1 cellular context compared by ENCODE assay signal in the genomic region with DNA sequence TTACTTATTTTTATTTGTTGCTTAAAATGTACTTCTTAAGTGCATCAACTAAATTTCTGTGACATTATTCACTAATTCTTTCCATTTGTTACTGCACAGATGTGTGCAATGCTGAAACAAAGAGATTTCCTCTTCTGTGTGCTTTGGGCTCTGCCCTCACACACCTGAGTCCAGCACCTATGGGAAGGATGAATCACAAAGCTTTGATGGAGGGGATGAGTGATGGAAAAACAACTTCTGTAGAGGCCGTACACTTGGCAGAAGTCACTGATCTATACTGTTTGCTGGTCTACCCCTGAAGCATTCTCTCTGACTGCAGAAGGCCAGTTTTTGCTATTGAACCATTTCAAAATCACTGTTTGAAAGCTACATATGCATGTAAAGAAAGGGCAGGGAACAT.
TF ChIP-seq lines count a peak whose summit lies in the region.

No MANE protein-coding gene starts in this region.

TF ChIP-seq in H1, 55 proteins besides CTCF, POLR2A, EP300 and RAD21:
- TF ChIP-seq KDM4A (IDR thresholded peaks at IDR 0.05; ENCODE audit: low read depth, low read length, severe bottlenecking) (no peak), TCF12 (IDR thresholded peaks at IDR 0.05; ENCODE audit: low read depth, low read length) (no peak), CTBP2 (IDR thresholded peaks at IDR 0.05; ENCODE audit: borderline replicate concordance, insufficient read depth, insufficient read length, low read length) (no peak), FOSL1 (IDR thresholded peaks at IDR 0.05; ENCODE audit: insufficient read depth, low read depth, low read length) (no peak), RXRA (IDR thresholded peaks at IDR 0.05; ENCODE audit: insufficient read depth, low read depth, low read length) (no peak), SP2 (IDR thresholded peaks at IDR 0.05; ENCODE audit: low read length) (no peak), ASH2L (IDR thresholded peaks at IDR 0.05; ENCODE audit: low read length) (no peak), SIN3A (conservative IDR thresholded peaks at IDR 0.05 in 1 of 2, IDR thresholded peaks at IDR 0.05 in 1 of 2; ENCODE audit: low read depth in 1 of 2, low read length in 2 of 2) (no peak), RNF2 (IDR thresholded peaks at IDR 0.05; ENCODE audit: borderline replicate concordance, low read depth, low read length, missing control alignments, poor library complexity, severe bottlenecking) (no peak), SRF (IDR thresholded peaks at IDR 0.05; ENCODE audit: low read depth, low read length) (no peak)
- TF ChIP-seq, protein P1, sequence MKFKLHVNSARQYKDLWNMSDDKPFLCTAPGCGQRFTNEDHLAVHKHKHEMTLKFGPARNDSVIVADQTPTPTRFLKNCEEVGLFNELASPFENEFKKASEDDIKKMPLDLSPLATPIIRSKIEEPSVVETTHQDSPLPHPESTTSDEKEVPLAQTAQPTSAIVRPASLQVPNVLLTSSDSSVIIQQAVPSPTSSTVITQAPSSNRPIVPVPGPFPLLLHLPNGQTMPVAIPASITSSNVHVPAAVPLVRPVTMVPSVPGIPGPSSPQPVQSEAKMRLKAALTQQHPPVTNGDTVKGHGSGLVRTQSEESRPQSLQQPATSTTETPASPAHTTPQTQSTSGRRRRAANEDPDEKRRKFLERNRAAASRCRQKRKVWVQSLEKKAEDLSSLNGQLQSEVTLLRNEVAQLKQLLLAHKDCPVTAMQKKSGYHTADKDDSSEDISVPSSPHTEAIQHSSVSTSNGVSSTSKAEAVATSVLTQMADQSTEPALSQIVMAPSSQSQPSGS (IDR thresholded peaks at IDR 0.05; ENCODE audit: low read length): no peak
- TF ChIP-seq, protein P2, sequence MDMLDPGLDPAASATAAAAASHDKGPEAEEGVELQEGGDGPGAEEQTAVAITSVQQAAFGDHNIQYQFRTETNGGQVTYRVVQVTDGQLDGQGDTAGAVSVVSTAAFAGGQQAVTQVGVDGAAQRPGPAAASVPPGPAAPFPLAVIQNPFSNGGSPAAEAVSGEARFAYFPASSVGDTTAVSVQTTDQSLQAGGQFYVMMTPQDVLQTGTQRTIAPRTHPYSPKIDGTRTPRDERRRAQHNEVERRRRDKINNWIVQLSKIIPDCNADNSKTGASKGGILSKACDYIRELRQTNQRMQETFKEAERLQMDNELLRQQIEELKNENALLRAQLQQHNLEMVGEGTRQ (IDR thresholded peaks at IDR 0.05; ENCODE audit: low read length): no peak
TF ChIP-seq in H1: peak in this region for 0.
